Comparison of ENCODE assay signal across 28 cellular contexts in genomic region chr1:39358491-39358890, GRCh38.
DNase-seq lines count a peak whose midpoint lies in the region; ATAC-seq and TF ChIP-seq lines count a peak whose summit lies in the region.
"Had no signal": no experiment of that assay in that cellular context is flagged by ENCODE, and none has a peak within 500 bp of the region (broad histone marks: within the 10 kb centered on the region; RNA-seq: fewer than 3 reads in every experiment).

No MANE protein-coding gene starts in this region.

- no peaks in the 10 kb centered on the region for H3K27me3 Mint-ChIP-seq in T-helper 2 cell treated with Interferon-gamma antibody and Interleukin-4, amounts not matched to agents 5 μg/mL and 100 μg/mL, for 36 hours (ENCODE audit: low read depth)
- H3K27me3 Mint-ChIP-seq in immature natural killer cell (ENCODE audit: low read depth in 3 of 3), result peaks cover 0 to 3% (median 2%) of the 10 kb centered on the region in 3 donors

- TF ChIP-seq CTCF in LNCaP clone FGC (IDR thresholded peaks at IDR 0.05; ENCODE audit: control insufficient read depth, extremely low read depth, insufficient read depth), result no peak

- no peak for DNase-seq in T-helper 2 cell treated with Interferon-gamma antibody and Interleukin-4, amounts not matched to agents 5 μg/mL and 100 μg/mL, for 36 hours (ENCODE audit: low spot score)
- DNase-seq in T-helper 2 cell (no peak), LNCaP clone FGC (ENCODE audit: low read depth) (peak; percentile 71), immature natural killer cell (no peak), NCI-H2081 treated with DMSO at 0.1 percent for 48 hours (lab: John Stamatoyannopoulos, UW) (no peak)
- DNase-seq in stimulated activated effector memory CD8-positive, alpha-beta T cell treated with anti-CD3 and anti-CD28 coated beads, Interleukin-12 subunit alpha, Interleukin-12 subunit beta, amount 100 ng/mL, for 72 hours (ENCODE audit: low spot score in 2 of 2), result no peak
- no peak for DNase-seq in central memory CD4-positive, alpha-beta T cell
- DNase-seq: activated CD4-positive, alpha-beta T cell treated with anti-CD3 and anti-CD28 coated beads for 48 hours; activated gamma-delta T cell treated with Interleukin-2 at 50 U/mL for 16 hours; foreskin melanocyte; GM23248; IMR-90; kidney glomerular epithelial cell; MV-4-11; NCI-H1436 treated with DMSO at 0.1 percent for 48 hours; NCI-H446; NCI-H774; Peyer's patch; SHP77 treated with DMSO at 0.1 percent for 48 hours; stimulated activated CD4-positive, alpha-beta T cell treated with anti-CD3 and anti-CD28 coated beads, Interleukin-12 subunit alpha, Interleukin-12 subunit beta, amount 100 ng/mL, for 4 hours; stimulated activated CD4-positive, alpha-beta T cell treated with anti-CD3 and anti-CD28 coated beads, Interleukin-2, amount 100 ng/mL, for 48 hours; upper lobe of left lung had no signal

- H3K4me1 Mint-ChIP-seq in T-helper 2 cell treated with Interferon-gamma antibody and Interleukin-4, amounts not matched to agents 5 μg/mL and 100 μg/mL, for 36 hours (ENCODE audit: low read depth), result no peaks in the 10 kb centered on the region
- peaks cover 0 to 2% of the 10 kb centered on the region in 2 donors for H3K4me1 Mint-ChIP-seq in immature natural killer cell
- no peaks in the 10 kb centered on the region for H3K4me1 Mint-ChIP-seq in stimulated activated effector memory CD8-positive, alpha-beta T cell treated with anti-CD3 and anti-CD28 coated beads, Interleukin-12 subunit alpha, Interleukin-12 subunit beta, amount 100 ng/mL, for 72 hours
- H3K4me1 Mint-ChIP-seq: neural progenitor cell had no signal

- no peak overlapping the region for H3K4me3 ChIP-seq in LNCaP clone FGC (ENCODE audit: low read depth, low read length)
- H3K4me3 ChIP-seq: dorsolateral prefrontal cortex, GM23248, neural progenitor cell, pancreas, Peyer's patch, upper lobe of left lung had no signal

- H3K36me3 Mint-ChIP-seq in T-helper 2 cell treated with Interferon-gamma antibody and Interleukin-4, amounts not matched to agents 5 μg/mL and 100 μg/mL, for 36 hours (ENCODE audit: low read depth), result peaks cover 69% of the 10 kb centered on the region
- H3K36me3 Mint-ChIP-seq in immature natural killer cell, result peaks cover 17 to 75% (median 50%) of the 10 kb centered on the region in 3 donors
- peaks cover 100% of the 10 kb centered on the region for H3K36me3 Mint-ChIP-seq in stimulated activated effector memory CD8-positive, alpha-beta T cell treated with anti-CD3 and anti-CD28 coated beads, Interleukin-12 subunit alpha, Interleukin-12 subunit beta, amount 100 ng/mL, for 72 hours

- H3K4me3 Mint-ChIP-seq in T-helper 2 cell treated with Interferon-gamma antibody and Interleukin-4, amounts not matched to agents 5 μg/mL and 100 μg/mL, for 36 hours, result no peak overlapping the region
- no peak overlapping the region for H3K4me3 Mint-ChIP-seq in immature natural killer cell
- no peak overlapping the region for H3K4me3 Mint-ChIP-seq in stimulated activated effector memory CD8-positive, alpha-beta T cell treated with anti-CD3 and anti-CD28 coated beads, Interleukin-12 subunit alpha, Interleukin-12 subunit beta, amount 100 ng/mL, for 72 hours
- H3K4me3 Mint-ChIP-seq: CD14-positive monocyte, neural progenitor cell had no signal

- no peaks in the 10 kb centered on the region for H3K9me3 Mint-ChIP-seq in T-helper 2 cell treated with Interferon-gamma antibody and Interleukin-4, amounts not matched to agents 5 μg/mL and 100 μg/mL, for 36 hours
- no peaks in the 10 kb centered on the region for H3K9me3 Mint-ChIP-seq in immature natural killer cell
- no peaks in the 10 kb centered on the region for H3K9me3 Mint-ChIP-seq in stimulated activated effector memory CD8-positive, alpha-beta T cell treated with anti-CD3 and anti-CD28 coated beads, Interleukin-12 subunit alpha, Interleukin-12 subunit beta, amount 100 ng/mL, for 72 hours
- H3K9me3 Mint-ChIP-seq: CD14-positive monocyte, neural progenitor cell had no signal

- peak overlapping the region; percentile 40 for H3K27ac Mint-ChIP-seq in T-helper 2 cell treated with Interferon-gamma antibody and Interleukin-4, amounts not matched to agents 5 μg/mL and 100 μg/mL, for 36 hours
- peak overlapping the region in 4 of 6 donors; percentile 11 to 71 (median 39) for H3K27ac Mint-ChIP-seq in immature natural killer cell
- H3K27ac Mint-ChIP-seq in stimulated activated effector memory CD8-positive, alpha-beta T cell treated with anti-CD3 and anti-CD28 coated beads, Interleukin-12 subunit alpha, Interleukin-12 subunit beta, amount 100 ng/mL, for 72 hours, result peak overlapping the region; percentile 11
- H3K27ac Mint-ChIP-seq: neural progenitor cell had no signal

- ATAC-seq in stimulated activated effector memory CD8-positive, alpha-beta T cell treated with anti-CD3 and anti-CD28 coated beads, Interleukin-12 subunit alpha, Interleukin-12 subunit beta, amount 100 ng/mL, for 72 hours, result no peak
- no peak for ATAC-seq in GM21447 (IDR thresholded peaks at IDR 0.05; ENCODE audit: unreplicated experiment)
- ATAC-seq: sciatic nerve had no signal
